8 cellular contexts compared by ENCODE assay signal in genomic region chr2:70340921-70341765, GRCh38. TPM values are rescaled to one million over a fixed set of nuclear protein-coding genes. Genes with fewer than 3 reads are reported as not detected.
DNase-seq lines count a peak whose midpoint lies in the region.

No MANE protein-coding gene starts in this region.

- peak; percentile 45 for DNase-seq in SIG-M5 treated with dmso at 0.1 percent for 504 hours (lab: John Stamatoyannopoulos, UW; ENCODE audit: unreplicated experiment)
- no peak for DNase-seq in SIG-M5 (lab: John Stamatoyannopoulos, UW)
- peak; percentile 24 for DNase-seq in MV-4-11 (lab: John Stamatoyannopoulos, UW)
- DNase-seq in T-helper 1 cell = peak in 3 of 5 donors; percentile 12 to 30 (median 25)
- DNase-seq in cerebellum (ENCODE audit: low spot score) = peak; percentile 53
- DNase-seq in kidney tubule cell (ENCODE audit: low spot score) = peak; percentile 73
- peak in 2 of 3 donors; percentile 2 to 6 for DNase-seq in stimulated activated CD4-positive, alpha-beta T cell treated with anti-CD3 and anti-CD28 coated beads, TNF-alpha, amount 100 ng/mL, for 48 hours (ENCODE audit: low read depth in 3 of 3)
- no peak for DNase-seq in T1000 (lab: John Stamatoyannopoulos, UW)

RNA-seq across cellular contexts. Expression of gene FAM136A, which starts 39.3 kb away (rescaled TPM):
- total RNA-seq in cerebellum = 17.1 TPM

RNA-seq across cellular contexts. Expression of gene SNRPG, which starts 47.6 kb away (rescaled TPM):
- total RNA-seq in cerebellum = 79.8 TPM

Comparison
In these comparisons a context has a peak if more than half of its experiments do, and no peak if none do; other contexts are left out.
1. DNase-seq: peak in SIG-M5 treated with dmso at 0.1 percent for 504 hours (single experiment), MV-4-11 (single experiment), T-helper 1 cell (3 of 5), cerebellum (single experiment), kidney tubule cell (single experiment) and stimulated activated CD4-positive, alpha-beta T cell treated with anti-CD3 and anti-CD28 coated beads, TNF-alpha, amount 100 ng/mL, for 48 hours (2 of 3); none in SIG-M5 (single experiment) and T1000 (single experiment).